Comparison of ENCODE assay signal across 1 cellular context in the genomic region with DNA sequence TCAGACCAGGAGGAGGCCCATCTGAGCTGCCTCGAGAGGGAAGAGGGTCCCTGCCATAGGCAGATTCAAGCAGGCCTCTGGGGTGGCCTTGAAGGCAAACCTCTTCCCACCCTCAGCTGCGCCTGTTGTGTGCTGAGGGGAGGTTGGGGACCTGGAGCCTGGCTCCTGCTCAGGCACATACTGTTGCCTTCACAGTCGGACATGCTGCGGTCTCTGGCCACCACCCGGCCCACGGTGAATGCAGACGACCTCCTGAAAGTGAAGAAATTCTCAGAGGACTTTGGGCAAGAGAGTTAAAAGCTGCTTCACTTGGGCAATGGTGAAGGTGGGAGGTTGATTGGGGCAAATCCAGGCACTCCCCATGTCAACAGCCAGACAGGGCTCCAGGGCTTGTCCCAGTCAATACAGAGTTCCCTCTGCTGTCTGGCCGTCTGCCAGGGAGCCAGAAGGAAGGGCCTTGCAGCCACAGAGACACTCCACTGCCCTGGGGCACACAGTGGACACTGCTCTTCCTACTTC.
TF ChIP-seq lines count a peak whose summit lies in the region.

No MANE protein-coding gene starts in this region.

TF ChIP-seq in K562, 482 proteins besides CTCF, POLR2A, EP300 and RAD21:
- TF ChIP-seq SNRNP70 (optimal IDR thresholded peaks at IDR 0.05; ENCODE audit: low read depth, low read length) (no peak), CEBPG (CRISPR knock-in tag; IDR thresholded peaks at IDR 0.05) (no peak), CEBPG (tag; conservative IDR thresholded peaks at IDR 0.05 in 1 of 2, IDR thresholded peaks at IDR 0.05 in 1 of 2) (no peak), ZNF253 (CRISPR knock-in tag; conservative IDR thresholded peaks at IDR 0.05) (no peak), RBM15 (IDR thresholded peaks at IDR 0.05; ENCODE audit: insufficient read depth, low read length) (no peak), ARID1B (IDR thresholded peaks at IDR 0.05) (no peak), POLR2G (IDR thresholded peaks at IDR 0.05; ENCODE audit: low read depth, low read length) (peak; percentile 62; the same call in 1 of the 2 replicates), ZBTB49 (CRISPR knock-in tag; IDR thresholded peaks at IDR 0.05; ENCODE audit: borderline replicate concordance) (no peak), WHSC1 (IDR thresholded peaks at IDR 0.05; ENCODE audit: low read length) (no peak), FOXK1 (CRISPR knock-in tag; IDR thresholded peaks at IDR 0.05; ENCODE audit: borderline replicate concordance) (no peak), TBL1XR1 (IDR thresholded peaks at IDR 0.05; ENCODE audit: low read length in 2 of 2) (no peak), CGGBP1 (CRISPR knock-in tag; IDR thresholded peaks at IDR 0.05) (no peak), ZC3H8 (IDR thresholded peaks at IDR 0.05) (no peak), RBFOX2 (IDR thresholded peaks at IDR 0.05; ENCODE audit: low read depth, low read length) (peak; percentile 58), SREBF1 (IDR thresholded peaks at IDR 0.05; ENCODE audit: borderline replicate concordance, low read depth, low read length) (no peak), NFIC (IDR thresholded peaks at IDR 0.05) (peak; percentile 80), DPF2 (IDR thresholded peaks at IDR 0.05) (no peak), SPI1 (IDR thresholded peaks at IDR 0.05; ENCODE audit: borderline replicate concordance, low read depth, low read length) (no peak), DMBX1 (CRISPR knock-in tag; IDR thresholded peaks at IDR 0.05; ENCODE audit: borderline replicate concordance) (no peak), ZBTB9 (CRISPR knock-in tag; IDR thresholded peaks at IDR 0.05) (no peak), TFAM (CRISPR knock-in tag; conservative IDR thresholded peaks at IDR 0.05) (no peak), MGA (IDR thresholded peaks at IDR 0.05) (no peak), ZNF766 (CRISPR knock-in tag; conservative IDR thresholded peaks at IDR 0.05) (no peak), RBM25 (IDR thresholded peaks at IDR 0.05; ENCODE audit: low read depth, low read length, severe bottlenecking) (no peak), HIVEP1 (CRISPR knock-in tag; IDR thresholded peaks at IDR 0.05) (no peak), NFYB (IDR thresholded peaks at IDR 0.05; ENCODE audit: extremely low read depth, insufficient read length) (no peak), POLR2H (tag; IDR thresholded peaks at IDR 0.05; ENCODE audit: low read depth) (no peak), BRF2 (IDR thresholded peaks at IDR 0.05; ENCODE audit: borderline replicate concordance, insufficient read depth, insufficient read length) (no peak), MCM5 (IDR thresholded peaks at IDR 0.05; ENCODE audit: low read depth) (no peak), TRIM24 (IDR thresholded peaks at IDR 0.05) (no peak), RBM22 (IDR thresholded peaks at IDR 0.05; ENCODE audit: low read depth, low read length, poor library complexity, severe bottlenecking) (peak; percentile 14)
- TF ChIP-seq, protein P1, sequence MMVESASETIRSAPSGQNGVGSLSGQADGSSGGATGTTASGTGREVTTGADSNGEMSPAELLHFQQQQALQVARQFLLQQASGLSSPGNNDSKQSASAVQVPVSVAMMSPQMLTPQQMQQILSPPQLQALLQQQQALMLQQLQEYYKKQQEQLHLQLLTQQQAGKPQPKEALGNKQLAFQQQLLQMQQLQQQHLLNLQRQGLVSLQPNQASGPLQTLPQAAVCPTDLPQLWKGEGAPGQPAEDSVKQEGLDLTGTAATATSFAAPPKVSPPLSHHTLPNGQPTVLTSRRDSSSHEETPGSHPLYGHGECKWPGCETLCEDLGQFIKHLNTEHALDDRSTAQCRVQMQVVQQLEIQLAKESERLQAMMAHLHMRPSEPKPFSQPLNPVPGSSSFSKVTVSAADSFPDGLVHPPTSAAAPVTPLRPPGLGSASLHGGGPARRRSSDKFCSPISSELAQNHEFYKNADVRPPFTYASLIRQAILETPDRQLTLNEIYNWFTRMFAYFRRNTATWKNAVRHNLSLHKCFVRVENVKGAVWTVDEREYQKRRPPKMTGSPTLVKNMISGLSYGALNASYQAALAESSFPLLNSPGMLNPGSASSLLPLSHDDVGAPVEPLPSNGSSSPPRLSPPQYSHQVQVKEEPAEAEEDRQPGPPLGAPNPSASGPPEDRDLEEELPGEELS (CRISPR knock-in tag; IDR thresholded peaks at IDR 0.05; ENCODE audit: borderline replicate concordance) = no peak
- TF ChIP-seq, protein P2, sequence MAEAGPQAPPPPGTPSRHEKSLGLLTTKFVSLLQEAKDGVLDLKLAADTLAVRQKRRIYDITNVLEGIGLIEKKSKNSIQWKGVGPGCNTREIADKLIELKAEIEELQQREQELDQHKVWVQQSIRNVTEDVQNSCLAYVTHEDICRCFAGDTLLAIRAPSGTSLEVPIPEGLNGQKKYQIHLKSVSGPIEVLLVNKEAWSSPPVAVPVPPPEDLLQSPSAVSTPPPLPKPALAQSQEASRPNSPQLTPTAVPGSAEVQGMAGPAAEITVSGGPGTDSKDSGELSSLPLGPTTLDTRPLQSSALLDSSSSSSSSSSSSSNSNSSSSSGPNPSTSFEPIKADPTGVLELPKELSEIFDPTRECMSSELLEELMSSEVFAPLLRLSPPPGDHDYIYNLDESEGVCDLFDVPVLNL (CRISPR knock-in tag; IDR thresholded peaks at IDR 0.05; ENCODE audit: low read depth) = no peak
